26 cellular contexts compared by ENCODE assay signal in genomic region chr2:99389371-99389770, GRCh38. TPM values are rescaled to one million over a fixed set of nuclear protein-coding genes. Genes with fewer than 3 reads are reported as not detected.
DNase-seq lines count a peak whose midpoint lies in the region; ATAC-seq, FAIRE-seq and TF ChIP-seq lines count a peak whose summit lies in the region.
"Had no signal": no experiment of that assay in that cellular context is flagged by ENCODE, and none has a peak within 500 bp of the region (broad histone marks: within the 10 kb centered on the region; RNA-seq: fewer than 3 reads in every experiment).

No MANE protein-coding gene starts in this region.

- no peaks in the 10 kb centered on the region for H3K4me1 Mint-ChIP-seq in activated naive CD4-positive, alpha-beta T cell treated with anti-CD3 and anti-CD28 coated beads for 36 hours (ENCODE audit: low read depth)
- H3K4me1 Mint-ChIP-seq in astrocyte (ENCODE audit: low read depth, unreplicated experiment), result peaks cover 8% of the 10 kb centered on the region
- H3K4me1 Mint-ChIP-seq in type B pancreatic cell (ENCODE audit: unreplicated experiment), result no peaks in the 10 kb centered on the region
- H3K4me1 Mint-ChIP-seq: activated B cell treated with CpG ODN at 0.5 μM for 24 hours, nephron had no signal

- peaks cover 12% of the 10 kb centered on the region for H3K79me2 ChIP-seq in astrocyte (ENCODE audit: insufficient read depth, low read length)

- intact Hi-C loops in activated naive CD4-positive, alpha-beta T cell treated with anti-CD3 and anti-CD28 coated beads for 36 hours (cut with micrococcal nuclease), result no loop called here
- intact Hi-C loops in heart right ventricle (cut with DNase I), result loop anchor here in 1 of 10 donors (2.0 kb wide), 1 partner anchor 53 kb away; the partner anchor contains the start of genes EIF5B and TXNDC9

- CTCF ChIA-PET in activated naive CD4-positive, alpha-beta T cell treated with anti-CD3 and anti-CD28 coated beads for 36 hours (lab: Charles Lee), result no interaction called here

- H4K20me1 ChIP-seq in astrocyte (ENCODE audit: insufficient read depth, low read length), result no peaks in the 10 kb centered on the region

- peaks cover 22% of the 10 kb centered on the region for H3K36me3 ChIP-seq in astrocyte (ENCODE audit: insufficient read depth, low read length)
- H3K36me3 ChIP-seq in heart right ventricle, result peaks cover 0 to 70% (median 27%) of the 10 kb centered on the region in 9 donors
- H3K36me3 ChIP-seq: prostate gland had no signal

- H3K27me3 ChIP-seq in astrocyte (ENCODE audit: insufficient read depth, low read length), result no peaks in the 10 kb centered on the region
- no peaks in the 10 kb centered on the region for H3K27me3 ChIP-seq in heart right ventricle
- H3K27me3 ChIP-seq: transverse colon had no signal

- peak overlapping the region; percentile 2 for H3K4me2 ChIP-seq in astrocyte (ENCODE audit: low read length)

- peaks cover 24% of the 10 kb centered on the region for H3K36me3 Mint-ChIP-seq in activated naive CD4-positive, alpha-beta T cell treated with anti-CD3 and anti-CD28 coated beads for 36 hours (ENCODE audit: low read depth)
- H3K36me3 Mint-ChIP-seq in astrocyte (ENCODE audit: low read depth, unreplicated experiment), result peaks cover 13% of the 10 kb centered on the region
- H3K36me3 Mint-ChIP-seq in type B pancreatic cell, result peaks cover 29% of the 10 kb centered on the region

- H3K9me3 ChIP-seq in astrocyte (ENCODE audit: insufficient read depth, low read depth, low read length) (no peaks in the 10 kb centered on the region), heart right ventricle (peaks cover 0 to 3% (median 0%) of the 10 kb centered on the region in 11 donors)
- H3K9me3 ChIP-seq: prostate gland, transverse colon had no signal

- peaks cover 8% of the 10 kb centered on the region for H3K4me1 ChIP-seq in astrocyte (ENCODE audit: insufficient read depth, low read length)
- H3K4me1 ChIP-seq in heart right ventricle, result peaks cover 0 to 17% (median 8%) of the 10 kb centered on the region in 9 donors
- H3K4me1 ChIP-seq: prostate gland had no signal

- no peak overlapping the region for H2AFZ ChIP-seq in astrocyte (ENCODE audit: low read depth, low read length)

- H3K4me3 ChIP-seq in astrocyte (ENCODE audit: insufficient read depth, low read depth, low read length), result no peak overlapping the region
- peak overlapping the region in 1 of 10 donors; percentile 11 for H3K4me3 ChIP-seq in heart right ventricle
- H3K4me3 ChIP-seq: coronary artery, prostate gland, transverse colon had no signal

- H3K4me3 Mint-ChIP-seq in activated naive CD4-positive, alpha-beta T cell treated with anti-CD3 and anti-CD28 coated beads for 36 hours, result no peak overlapping the region
- H3K4me3 Mint-ChIP-seq in astrocyte (ENCODE audit: unreplicated experiment) (no peak overlapping the region), type B pancreatic cell (no peak overlapping the region)
- H3K4me3 Mint-ChIP-seq: activated B cell treated with CpG ODN at 0.5 μM for 24 hours; CD4-positive, alpha-beta T cell; nephron; T-helper 1 cell treated with Interleukin-12 subunit alpha and Interleukin-12 subunit beta and Interleukin-4 antibody, amounts not matched to agents 30 μg/mL and 1 μg/mL, for 36 hours had no signal

- TF ChIP-seq CTCF in astrocyte (IDR thresholded peaks at IDR 0.05; ENCODE audit: insufficient read depth, low read depth, low read length) (no peak), heart right ventricle (IDR thresholded peaks at IDR 0.05) (no peak), type B pancreatic cell (conservative IDR thresholded peaks at IDR 0.05) (no peak)

- no peak for FAIRE-seq in astrocyte (lab: Jason Lieb, UNC)
- FAIRE-seq: endothelial cell of umbilical vein had no signal

- H3K27ac ChIP-seq in astrocyte (ENCODE audit: low read depth, low read length), result peak overlapping the region; percentile 32
- peak overlapping the region in 9 of 10 donors; percentile 38 to 75 (median 63) for H3K27ac ChIP-seq in heart right ventricle
- H3K27ac ChIP-seq: prostate gland, transverse colon had no signal

- ATAC-seq in heart right ventricle, result peak; percentile 75 to 98 (median 88)
- ATAC-seq in GM21526 (IDR thresholded peaks at IDR 0.05; ENCODE audit: low FRiP score, unreplicated experiment), result no peak
- ATAC-seq in HG03460 (IDR thresholded peaks at IDR 0.05; ENCODE audit: unreplicated experiment), result no peak

- peak overlapping the region; percentile 59 for H3K27ac Mint-ChIP-seq in activated naive CD4-positive, alpha-beta T cell treated with anti-CD3 and anti-CD28 coated beads for 36 hours
- no peak overlapping the region for H3K27ac Mint-ChIP-seq in astrocyte (ENCODE audit: unreplicated experiment)
- H3K27ac Mint-ChIP-seq in type B pancreatic cell, result no peak overlapping the region
- H3K27ac Mint-ChIP-seq: activated B cell treated with CpG ODN at 0.5 μM for 24 hours; nephron; T-helper 1 cell treated with Interleukin-12 subunit alpha and Interleukin-12 subunit beta and Interleukin-4 antibody, amounts not matched to agents 30 μg/mL and 1 μg/mL, for 36 hours had no signal

- no peak overlapping the region for H3K9ac ChIP-seq in astrocyte (ENCODE audit: low read length)

- 21 to 55% methylated on average over 2 of the region's 2 CpGs for WGBS in heart right ventricle, 2 donors

- no peak for DNase-seq in activated naive CD4-positive, alpha-beta T cell treated with anti-CD3 and anti-CD28 coated beads for 36 hours
- DNase-seq in activated naive CD4-positive, alpha-beta T cell treated with anti-CD3 and anti-CD28 coated beads, Interleukin-2, amount 50 U/mL, for 16 hours, result no peak
- DNase-seq in astrocyte (ENCODE audit: low read depth), result peak; percentile 70
- DNase-seq in heart right ventricle, result peak in 1 of 2 donors; percentile 23
- no peak for DNase-seq in T-helper 9 cell
- no peak for DNase-seq in type B pancreatic cell (ENCODE audit: extremely low spot score, unreplicated experiment)
- DNase-seq: 8988T; activated B cell treated with CpG ODN at 0.5 μM for 24 hours; activated effector memory CD4-positive, alpha-beta T cell treated with Interleukin-2 at 50 U/mL for 16 hours; anterior cingulate cortex; CD4-positive, alpha-beta T cell; DMS79 treated with DMSO at 0.1 percent for 48 hours; glutamatergic neuron; islet precursor cell; NCI-H1048; NCI-H2081 treated with DMSO at 0.1 percent for 48 hours; NCI-H510A; stimulated activated naive CD4-positive, alpha-beta T cell; transverse colon had no signal

- no peaks in the 10 kb centered on the region for H3K27me3 Mint-ChIP-seq in activated naive CD4-positive, alpha-beta T cell treated with anti-CD3 and anti-CD28 coated beads for 36 hours (ENCODE audit: low read depth)
- H3K27me3 Mint-ChIP-seq in astrocyte (ENCODE audit: low read depth, unreplicated experiment) (no peaks in the 10 kb centered on the region), type B pancreatic cell (no peaks in the 10 kb centered on the region)
- H3K27me3 Mint-ChIP-seq: activated B cell treated with CpG ODN at 0.5 μM for 24 hours; CD4-positive, alpha-beta T cell had no signal

- no peaks in the 10 kb centered on the region for H3K9me3 Mint-ChIP-seq in activated naive CD4-positive, alpha-beta T cell treated with anti-CD3 and anti-CD28 coated beads for 36 hours
- H3K9me3 Mint-ChIP-seq in astrocyte (ENCODE audit: unreplicated experiment) (no peaks in the 10 kb centered on the region), type B pancreatic cell (no peaks in the 10 kb centered on the region)
- H3K9me3 Mint-ChIP-seq: activated B cell treated with CpG ODN at 0.5 μM for 24 hours; CD4-positive, alpha-beta T cell; nephron; T-helper 1 cell treated with Interleukin-12 subunit alpha and Interleukin-12 subunit beta and Interleukin-4 antibody, amounts not matched to agents 30 μg/mL and 1 μg/mL, for 36 hours had no signal

RNA-seq across cellular contexts. Expression of gene EIF5B, which starts 52.2 kb away (rescaled TPM):
- total RNA-seq in activated naive CD4-positive, alpha-beta T cell treated with anti-CD3 and anti-CD28 coated beads for 36 hours, result 10 to 100 TPM; 70.2 to 71.1 TPM
- total RNA-seq in astrocyte (60.2 and 65.6 TPM in 2 replicates), heart right ventricle (100 to 1,000 TPM in 3 of 10 donors, 10 to 100 TPM in 7; 64.5 to 123 (median 91.8) TPM), type B pancreatic cell (ENCODE audit: low replicate concordance) (44.2 and 44.8 TPM in 2 replicates)
- 100 to 1,000 TPM in 1 of 2 donors, 10 to 100 TPM in 1; 75.1 to 176 TPM for polyA plus RNA-seq in heart right ventricle

RNA-seq across cellular contexts. Expression of gene TXNDC9, which starts 53.2 kb away (rescaled TPM):
- 10 to 100 TPM; 19.9 to 24.3 TPM for total RNA-seq in activated naive CD4-positive, alpha-beta T cell treated with anti-CD3 and anti-CD28 coated beads for 36 hours
- total RNA-seq in astrocyte (42.8 and 48.3 TPM in 2 replicates), heart right ventricle (10 to 100 TPM; 19.7 to 26.7 (median 21.6) TPM), type B pancreatic cell (ENCODE audit: low replicate concordance) (27.6 and 29.1 TPM in 2 replicates)
- 10 to 100 TPM; 13.0 to 23.7 TPM for polyA plus RNA-seq in heart right ventricle

Comparison
In these comparisons a context has a peak if more than half of its experiments do, and no peak if none do; other contexts are left out.
1. ATAC-seq: peak in heart right ventricle (8 of 8); none in GM21526 (single experiment) and HG03460 (single experiment).